10 cellular contexts compared by ENCODE assay signal in genomic region chr1:27563407-27564263, GRCh38. TPM values are rescaled to one million over a fixed set of nuclear protein-coding genes. Genes with fewer than 3 reads are reported as not detected.
DNase-seq lines count a peak whose midpoint lies in the region; ATAC-seq, FAIRE-seq and TF ChIP-seq lines count a peak whose summit lies in the region.
"Had no signal": no experiment of that assay in that cellular context is flagged by ENCODE, and none has a peak within 500 bp of the region (broad histone marks: within the 10 kb centered on the region; RNA-seq: fewer than 3 reads in every experiment).

No MANE protein-coding gene starts in this region.

- H3K36me3 ChIP-seq in H7 (replicated peaks; ENCODE audit: control insufficient read depth, insufficient read depth, low read length) = no peaks in the 10 kb centered on the region; the same call in 1 of the 2 replicates
- H3K36me3 ChIP-seq in K562 (ENCODE audit: control insufficient read depth, insufficient read depth, low read length) = peaks cover 24% of the 10 kb centered on the region; the same call in 2 of the 3 replicates
- H3K36me3 ChIP-seq in stomach smooth muscle (ENCODE audit: control insufficient read depth in 2 of 2, insufficient read depth in 2 of 2, low read length in 2 of 2) = no peaks in the 10 kb centered on the region

- H3K4me1 ChIP-seq in K562 (replicated peaks in 1 of 2; ENCODE audit: control insufficient read depth in 2 of 2, insufficient read depth in 2 of 2, low read length in 2 of 2) = peaks cover 57 to 88% of the 10 kb centered on the region in 2 experiments
- H3K4me1 ChIP-seq in stomach smooth muscle (ENCODE audit: control insufficient read depth, insufficient read depth, low read length) = peaks cover 95% of the 10 kb centered on the region

- no peaks in the 10 kb centered on the region for H3K9me3 Mint-ChIP-seq in activated naive CD4-positive, alpha-beta T cell treated with anti-CD3 and anti-CD28 coated beads for 36 hours

- peak overlapping the region; percentile 4; the same call in 1 of the 2 replicates for H3K4me2 ChIP-seq in K562 (ENCODE audit: insufficient read depth, low read length)

- H4K20me1 ChIP-seq in K562 (replicated peaks; ENCODE audit: control insufficient read depth, insufficient read depth, low read length) = peaks cover 19% of the 10 kb centered on the region; the same call in 1 of the 2 replicates

- no peaks in the 10 kb centered on the region for H3K9me3 ChIP-seq in K562 (replicated peaks; ENCODE audit: control insufficient read depth, insufficient read depth, low read depth, low read length)
- no peaks in the 10 kb centered on the region for H3K9me3 ChIP-seq in stomach smooth muscle (ENCODE audit: control insufficient read depth in 2 of 2, low read length in 2 of 2)

- TF ChIP-seq RAD21 in K562 (CRISPR knock-in tag; conservative IDR thresholded peaks at IDR 0.05 in 1 of 2, IDR thresholded peaks at IDR 0.05 in 1 of 2) = no peak

- CTCF ChIA-PET in K562 (lab: Yijun Ruan, JAX; ENCODE audit: low intra/inter-chr PET ratio) = no interaction called here
- CTCF ChIA-PET in activated naive CD4-positive, alpha-beta T cell treated with anti-CD3 and anti-CD28 coated beads for 36 hours (lab: Charles Lee) = interaction anchor here (0.9 to 1.5 kb wide), 2 partner anchors 9 to 45 kb away, joined by 3 to 4 read pairs; no protein-coding TSS in a partner anchor

- no peak for FAIRE-seq in K562 (lab: Jason Lieb, UNC)

- no peak for TF ChIP-seq EP300 in K562 (IDR thresholded peaks at IDR 0.05; ENCODE audit: low read length)

- intact Hi-C loops in K562 (cut with micrococcal nuclease) = no loop called here
- intact Hi-C loops in activated naive CD4-positive, alpha-beta T cell treated with anti-CD3 and anti-CD28 coated beads for 36 hours (cut with micrococcal nuclease) = no loop called here

- no peak overlapping the region for H3K27ac Mint-ChIP-seq in activated naive CD4-positive, alpha-beta T cell treated with anti-CD3 and anti-CD28 coated beads for 36 hours

- H3K4me3 ChIP-seq in H7 (ENCODE audit: insufficient read depth, low read depth, low read length) (no peak overlapping the region), K562 (no peak overlapping the region), stomach smooth muscle (ENCODE audit: low read length in 2 of 2) (peak overlapping the region in 1 of 2 donors; percentile 47)

- H3K27ac ChIP-seq in K562 (ENCODE audit: extremely low read depth, low read depth, low read length) = peak overlapping the region; percentile 73
- peak overlapping the region; percentile 94 for H3K27ac ChIP-seq in stomach smooth muscle (ENCODE audit: low read length)

- peak overlapping the region; percentile 3; the same call in 1 of the 2 replicates for H2AFZ ChIP-seq in K562 (ENCODE audit: low read depth, low read length)

- no TSS peak for BruUV-seq in K562 (replicated peaks; lab: Mats Ljungman, UMichigan)

- DNase-seq in H7 (peak; percentile 69), K562 (ENCODE audit: extremely low read depth in 1 of 4, low spot score in 3 of 4) (peak; percentile 62 to 84 (median 72)), kidney tubule cell (ENCODE audit: low spot score) (peak; percentile 60), inferior parietal cortex (ENCODE audit: extremely low spot score) (no peak), omental fat pad (ENCODE audit: low spot score) (no peak)
- no peak for DNase-seq in activated naive CD4-positive, alpha-beta T cell treated with anti-CD3 and anti-CD28 coated beads for 36 hours
- DNase-seq: Karpas-422; stimulated activated CD8-positive, alpha-beta memory T cell treated with anti-CD3 and anti-CD28 coated beads, Interleukin-4, amount 100 ng/mL, for 48 hours had no signal

- POLR2A ChIA-PET in K562 (lab: Yijun Ruan, JAX) = interaction anchor here (0.8 to 1.9 kb wide), 4 partner anchors 11 to 89 kb away, joined by 3 to 4 read pairs (median 4); no protein-coding TSS in a partner anchor

- 29% methylated on average over 10 of the region's 10 CpGs for WGBS in K562 (ENCODE audit: insufficient coverage, low coverage, missing lambda C conversion rate)

- H3K9me1 ChIP-seq in K562 (ENCODE audit: control insufficient read depth, insufficient read depth, low read length) = peaks cover 11% of the 10 kb centered on the region

- no peaks in the 10 kb centered on the region for H3K36me3 Mint-ChIP-seq in activated naive CD4-positive, alpha-beta T cell treated with anti-CD3 and anti-CD28 coated beads for 36 hours (ENCODE audit: low read depth)

- peaks cover 6% of the 10 kb centered on the region for H3K4me1 Mint-ChIP-seq in activated naive CD4-positive, alpha-beta T cell treated with anti-CD3 and anti-CD28 coated beads for 36 hours (ENCODE audit: low read depth)

- no peaks in the 10 kb centered on the region for H3K27me3 Mint-ChIP-seq in activated naive CD4-positive, alpha-beta T cell treated with anti-CD3 and anti-CD28 coated beads for 36 hours (ENCODE audit: low read depth)

- peaks cover 67% of the 10 kb centered on the region for H3K79me2 ChIP-seq in K562 (ENCODE audit: control insufficient read depth, insufficient read depth, low read length)

- in situ Hi-C loops in K562 (cut with MboI) = no loop called here

- TF ChIP-seq CTCF in K562 (IDR thresholded peaks at IDR 0.05 in 2 of 3, conservative IDR thresholded peaks at IDR 0.05 in 1 of 3; ENCODE audit: insufficient read depth in 2 of 3, low read depth in 1 of 3, low read length in 3 of 3) = no peak
- TF ChIP-seq CTCF in omental fat pad (IDR thresholded peaks at IDR 0.05) = no peak

- H3K27me3 ChIP-seq in H7 (ENCODE audit: control insufficient read depth, insufficient read depth, low read length) (no peaks in the 10 kb centered on the region), K562 (ENCODE audit: control insufficient read depth in 2 of 2, insufficient read depth in 2 of 2, low read length in 2 of 2) (no peaks in the 10 kb centered on the region), stomach smooth muscle (ENCODE audit: control insufficient read depth in 1 of 2, insufficient read depth in 2 of 2, low read length in 2 of 2) (no peaks in the 10 kb centered on the region)

- ATAC-seq in K562 (peak; percentile 45), omental fat pad (ENCODE audit: low FRiP score) (no peak), HG03108 (IDR thresholded peaks at IDR 0.05; ENCODE audit: unreplicated experiment) (no peak)

- no peak overlapping the region for H3K4me3 Mint-ChIP-seq in activated naive CD4-positive, alpha-beta T cell treated with anti-CD3 and anti-CD28 coated beads for 36 hours

- TF ChIP-seq POLR2A in K562 (conservative IDR thresholded peaks at IDR 0.05) = no peak

- H3K9ac ChIP-seq in K562 (ENCODE audit: insufficient read depth in 1 of 2, low read depth in 2 of 2, low read length in 2 of 2) (peak overlapping the region; percentile 8 to 89; a peak in 3 of 4 replicates), stomach smooth muscle (ENCODE audit: low read length in 2 of 2) (peak overlapping the region; percentile 35 to 42)

TF ChIP-seq in K562, 482 proteins besides CTCF, POLR2A, EP300 and RAD21 (continues in another document):
- TF ChIP-seq, protein P1, sequence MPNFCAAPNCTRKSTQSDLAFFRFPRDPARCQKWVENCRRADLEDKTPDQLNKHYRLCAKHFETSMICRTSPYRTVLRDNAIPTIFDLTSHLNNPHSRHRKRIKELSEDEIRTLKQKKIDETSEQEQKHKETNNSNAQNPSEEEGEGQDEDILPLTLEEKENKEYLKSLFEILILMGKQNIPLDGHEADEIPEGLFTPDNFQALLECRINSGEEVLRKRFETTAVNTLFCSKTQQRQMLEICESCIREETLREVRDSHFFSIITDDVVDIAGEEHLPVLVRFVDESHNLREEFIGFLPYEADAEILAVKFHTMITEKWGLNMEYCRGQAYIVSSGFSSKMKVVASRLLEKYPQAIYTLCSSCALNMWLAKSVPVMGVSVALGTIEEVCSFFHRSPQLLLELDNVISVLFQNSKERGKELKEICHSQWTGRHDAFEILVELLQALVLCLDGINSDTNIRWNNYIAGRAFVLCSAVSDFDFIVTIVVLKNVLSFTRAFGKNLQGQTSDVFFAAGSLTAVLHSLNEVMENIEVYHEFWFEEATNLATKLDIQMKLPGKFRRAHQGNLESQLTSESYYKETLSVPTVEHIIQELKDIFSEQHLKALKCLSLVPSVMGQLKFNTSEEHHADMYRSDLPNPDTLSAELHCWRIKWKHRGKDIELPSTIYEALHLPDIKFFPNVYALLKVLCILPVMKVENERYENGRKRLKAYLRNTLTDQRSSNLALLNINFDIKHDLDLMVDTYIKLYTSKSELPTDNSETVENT (CRISPR knock-in tag; IDR thresholded peaks at IDR 0.05) = 0 out of 2 replicates have a peak, but pooled peaks have one; percentile 9
- peak; percentile 44; the same call in 1 of the 2 replicates for TF ChIP-seq LEF1 (IDR thresholded peaks at IDR 0.05)

RNA-seq across cellular contexts. Expression of gene AHDC1, which starts 40.3 kb away (rescaled TPM):
- total RNA-seq in H7 (2014; rRNA removed; shearing (Covaris generic)) = 8.8 and 11.2 TPM in 2 replicates
- 62.5 and 101 TPM in 2 replicates for total RNA-seq in K562 (2011; cell fraction: chromatin; rRNA removed; ENCODE audit: low replicate concordance)
- 36.7 and 38.9 TPM in 2 replicates for total RNA-seq in K562 (2011; cell fraction: nucleolus; rRNA removed)
- total RNA-seq in K562 (2011; cell fraction: nucleoplasm; rRNA removed) = 49.2 and 72.8 TPM in 2 replicates
- total RNA-seq in K562 (2014; rRNA removed) (7.9 and 12.5 TPM in 2 replicates), K562 (2014; rRNA removed; fragmentation: Illumina TruSeq; extraction: Trizol) (3.6 and 4.6 TPM in 2 replicates), K562 (2015; rRNA removed; fragmentation: Illumina TruSeq; extraction: Trizol) (4.7 and 4.8 TPM in 2 replicates), K562 (2021) (36.4 and 37.8 TPM in 2 replicates), omental fat pad (10 to 100 TPM in 1 of 4 donors, 1 to 10 TPM in 3; 7.5 to 12.9 (median 8.2) TPM)
- polyA plus RNA-seq in K562 (2011; rRNA removed) (3.1 and 4.2 TPM in 2 replicates), K562 (2014; fragmentation: Illumina TruSeq; extraction: Trizol) (5.4 and 9.5 TPM in 2 replicates), K562 (2014; fragmentation: Nextera tagmentation; extraction: Ambion mirVana) (under 1 TPM; 0.21 to 0.59 TPM), K562 (2014; rRNA removed) (8.5 and 9.0 TPM in 2 replicates)
- 2.3 and 3.9 TPM in 2 replicates for polyA plus RNA-seq in K562 (2011; cell fraction: cytosol; rRNA removed)
- polyA plus RNA-seq in K562 (2011; cell fraction: nucleus; rRNA removed) = 13.3 and 21.8 TPM in 2 replicates
- 13.7 and 18.2 TPM in 2 replicates for polyA plus RNA-seq in K562 (2012)
- polyA minus RNA-seq in K562 (2011; rRNA and poly(A)+ RNA removed) = 3.7 and 9.1 TPM in 2 replicates
- polyA minus RNA-seq in K562 (2011; cell fraction: cytosol; rRNA and poly(A)+ RNA removed) = 12.2 and 15.2 TPM in 2 replicates
- 10.6 and 11.6 TPM in 2 replicates for polyA minus RNA-seq in K562 (2011; cell fraction: nucleus; rRNA and poly(A)+ RNA removed)
- total RNA-seq in activated naive CD4-positive, alpha-beta T cell treated with anti-CD3 and anti-CD28 coated beads for 36 hours = 10 to 100 TPM in 1 of 2 experiments, 1 to 10 TPM in 1; 7.7 to 10.1 TPM

Comparison
In these comparisons a context has a peak if more than half of its experiments do, and no peak if none do; other contexts are left out.
1. DNase-seq: peak in H7 (single experiment), K562 (4 of 4) and kidney tubule cell (single experiment); none in activated naive CD4-positive, alpha-beta T cell treated with anti-CD3 and anti-CD28 coated beads for 36 hours (single experiment), inferior parietal cortex (single experiment) and omental fat pad (single experiment).